In the genomic region with DNA sequence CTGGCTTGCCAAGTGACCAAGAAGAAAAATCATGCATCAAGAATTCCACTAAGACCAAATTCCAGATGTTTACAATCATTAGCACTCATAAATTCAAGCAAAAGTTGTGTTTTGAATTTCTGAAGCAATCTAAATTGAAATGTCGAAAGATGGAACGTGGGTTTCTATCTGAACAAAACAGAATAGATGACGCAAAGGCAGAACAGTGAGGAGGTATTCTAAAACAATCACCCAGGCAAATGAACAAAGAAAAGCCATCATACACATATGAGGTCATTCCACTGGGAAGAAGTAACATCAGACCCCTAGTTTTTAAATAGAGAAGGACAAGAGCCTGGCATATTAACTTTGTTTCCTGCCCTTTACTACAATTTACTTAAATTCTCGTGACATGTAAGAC, we compare ENCODE assay signal across 1 cellular context.
TF ChIP-seq lines count a peak whose summit lies in the region.

No MANE protein-coding gene starts in this region.

TF ChIP-seq in K562, 482 proteins besides CTCF, POLR2A, EP300 and RAD21 (continued from another document):
- TF ChIP-seq, protein P1, sequence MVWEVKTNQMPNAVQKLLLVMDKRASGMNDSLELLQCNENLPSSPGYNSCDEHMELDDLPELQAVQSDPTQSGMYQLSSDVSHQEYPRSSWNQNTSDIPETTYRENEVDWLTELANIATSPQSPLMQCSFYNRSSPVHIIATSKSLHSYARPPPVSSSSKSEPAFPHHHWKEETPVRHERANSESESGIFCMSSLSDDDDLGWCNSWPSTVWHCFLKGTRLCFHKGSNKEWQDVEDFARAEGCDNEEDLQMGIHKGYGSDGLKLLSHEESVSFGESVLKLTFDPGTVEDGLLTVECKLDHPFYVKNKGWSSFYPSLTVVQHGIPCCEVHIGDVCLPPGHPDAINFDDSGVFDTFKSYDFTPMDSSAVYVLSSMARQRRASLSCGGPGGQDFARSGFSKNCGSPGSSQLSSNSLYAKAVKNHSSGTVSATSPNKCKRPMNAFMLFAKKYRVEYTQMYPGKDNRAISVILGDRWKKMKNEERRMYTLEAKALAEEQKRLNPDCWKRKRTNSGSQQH (CRISPR knock-in tag; IDR thresholded peaks at IDR 0.05), result no peak
- no peak for TF ChIP-seq ZC3H8 (IDR thresholded peaks at IDR 0.05)
- TF ChIP-seq GABPB1 (CRISPR knock-in tag; IDR thresholded peaks at IDR 0.05), result 0 out of 2 replicates have a peak, but pooled peaks have one; percentile 16
- TF ChIP-seq CREB1 (IDR thresholded peaks at IDR 0.05), result no peak
- 0 out of 2 replicates have a peak, but pooled peaks have one; percentile 12 for TF ChIP-seq CREB1 (CRISPR knock-in tag; IDR thresholded peaks at IDR 0.05)
- TF ChIP-seq, protein P2, sequence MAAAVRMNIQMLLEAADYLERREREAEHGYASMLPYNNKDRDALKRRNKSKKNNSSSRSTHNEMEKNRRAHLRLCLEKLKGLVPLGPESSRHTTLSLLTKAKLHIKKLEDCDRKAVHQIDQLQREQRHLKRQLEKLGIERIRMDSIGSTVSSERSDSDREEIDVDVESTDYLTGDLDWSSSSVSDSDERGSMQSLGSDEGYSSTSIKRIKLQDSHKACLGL (CRISPR knock-in tag; IDR thresholded peaks at IDR 0.05; ENCODE audit: borderline replicate concordance, poor library complexity, severe bottlenecking), result no peak
- TF ChIP-seq MCM7 (IDR thresholded peaks at IDR 0.05), result no peak
- no peak for TF ChIP-seq ELF4 (CRISPR knock-in tag; IDR thresholded peaks at IDR 0.05)
TF ChIP-seq in K562: peak in this region for 2.
